12 cellular contexts compared by ENCODE assay signal in genomic region chr16:84739349-84740124, GRCh38. TPM values are rescaled to one million over a fixed set of nuclear protein-coding genes. Genes with fewer than 3 reads are reported as not detected.
DNase-seq lines count a peak whose midpoint lies in the region; ATAC-seq and TF ChIP-seq lines count a peak whose summit lies in the region.
"Had no signal": no experiment of that assay in that cellular context is flagged by ENCODE, and none has a peak within 500 bp of the region (broad histone marks: within the 10 kb centered on the region; RNA-seq: fewer than 3 reads in every experiment).

No MANE protein-coding gene starts in this region.

- ATAC-seq in natural killer cell (peak; percentile 35 to 43 (median 37)), HG03460 (IDR thresholded peaks at IDR 0.05; ENCODE audit: unreplicated experiment) (no peak), GM19351 (IDR thresholded peaks at IDR 0.05; ENCODE audit: unreplicated experiment) (no peak)

- DNase-seq in CD1c-positive myeloid dendritic cell (ENCODE audit: extremely low spot score), result peak; percentile 21
- peak; percentile 74 for DNase-seq in NCI-H226
- DNase-seq in chondrocyte (ENCODE audit: low spot score), result no peak
- DNase-seq in natural killer cell, result no peak
- DNase-seq in LoVo (ENCODE audit: low spot score), result no peak
- DNase-seq in putamen (ENCODE audit: low spot score), result no peak
- DNase-seq: activated T-cell treated with anti-CD3 and anti-CD28 coated beads for 4 hours; DMS79; NCI-H2029; stimulated activated naive B cell treated with anti-CD40 and anti-IgM and Interleukin-4, amounts not matched to agents 10 μg/mL and 1 μg/mL and 100 μg/mL, for 72 hours had no signal

- H3K4me1 Mint-ChIP-seq in chondrocyte (ENCODE audit: low read depth) (peaks cover 44% of the 10 kb centered on the region), natural killer cell (peaks cover 48 to 62% of the 10 kb centered on the region in 2 donors)

- H3K9me3 Mint-ChIP-seq in chondrocyte (ENCODE audit: low read depth), result no peaks in the 10 kb centered on the region
- H3K9me3 Mint-ChIP-seq in natural killer cell, result no peaks in the 10 kb centered on the region
- H3K9me3 Mint-ChIP-seq: stimulated activated naive B cell treated with anti-CD40 and anti-IgM and Interleukin-4, amounts not matched to agents 10 μg/mL and 1 μg/mL and 100 μg/mL, for 72 hours had no signal

- H3K27me3 Mint-ChIP-seq in chondrocyte (ENCODE audit: low read depth), result no peaks in the 10 kb centered on the region
- H3K27me3 Mint-ChIP-seq in natural killer cell (ENCODE audit: low read depth in 2 of 2), result no peaks in the 10 kb centered on the region
- H3K27me3 Mint-ChIP-seq: stimulated activated naive B cell treated with anti-CD40 and anti-IgM and Interleukin-4, amounts not matched to agents 10 μg/mL and 1 μg/mL and 100 μg/mL, for 72 hours had no signal

- peak overlapping the region; percentile 75 for H3K27ac Mint-ChIP-seq in chondrocyte (ENCODE audit: unreplicated experiment)
- peak overlapping the region in 1 of 2 donors; percentile 48 for H3K27ac Mint-ChIP-seq in natural killer cell
- H3K27ac Mint-ChIP-seq: stimulated activated naive B cell treated with anti-CD40 and anti-IgM and Interleukin-4, amounts not matched to agents 10 μg/mL and 1 μg/mL and 100 μg/mL, for 72 hours had no signal

- H3K36me3 Mint-ChIP-seq in chondrocyte (ENCODE audit: low read depth) (peaks cover 1% of the 10 kb centered on the region), natural killer cell (no peaks in the 10 kb centered on the region)

- intact Hi-C loops in natural killer cell (cut with micrococcal nuclease), result loop anchor here (10.0 kb wide), 1 partner anchor 465 kb away; no protein-coding TSS in a partner anchor

- TF ChIP-seq CTCF in chondrocyte (IDR thresholded peaks at IDR 0.05) (no peak), natural killer cell (IDR thresholded peaks at IDR 0.05) (no peak)

- H3K4me3 Mint-ChIP-seq in chondrocyte (ENCODE audit: unreplicated experiment) (no peak overlapping the region), natural killer cell (no peak overlapping the region)
- H3K4me3 Mint-ChIP-seq: stimulated activated naive B cell treated with anti-CD40 and anti-IgM and Interleukin-4, amounts not matched to agents 10 μg/mL and 1 μg/mL and 100 μg/mL, for 72 hours had no signal

RNA-seq across cellular contexts. Expression of gene USP10, which starts 39.7 kb away (rescaled TPM):
- total RNA-seq in chondrocyte (43.0 to 59.3 TPM (median 43.4 TPM) in 3 replicates), natural killer cell (100 to 1,000 TPM in 2 of 3 donors, 10 to 100 TPM in 1; 78.4 to 103 (median 100) TPM)

Comparison
In these comparisons a context has a peak if more than half of its experiments do, and no peak if none do; other contexts are left out.
1. DNase-seq: peak in CD1c-positive myeloid dendritic cell (single experiment) and NCI-H226 (single experiment); none in chondrocyte (single experiment), natural killer cell (single experiment), LoVo (single experiment) and putamen (single experiment).
2. ATAC-seq: peak in natural killer cell (3 of 3); none in HG03460 (single experiment) and GM19351 (single experiment).